Comparison of ENCODE assay signal across 33 cellular contexts in the genomic region with DNA sequence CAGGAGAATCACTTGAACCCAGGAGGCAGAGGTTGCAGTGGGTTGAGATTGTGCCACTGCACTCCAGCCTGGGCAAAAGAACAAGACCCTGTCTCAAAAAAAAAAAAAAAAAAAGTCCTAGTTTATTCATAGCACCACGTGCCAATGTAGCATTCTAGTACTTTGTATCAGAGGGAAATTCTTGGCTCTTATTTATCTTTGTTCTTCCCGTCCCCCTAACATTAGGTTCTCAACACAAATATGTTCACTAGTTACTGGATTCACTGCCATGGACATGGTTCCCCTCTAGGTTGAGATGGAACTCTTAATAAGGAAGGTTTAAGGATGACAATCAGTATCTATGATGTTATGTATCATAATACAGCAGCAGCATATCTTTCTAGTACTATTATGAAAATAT.
"Had no signal": no experiment of that assay in that cellular context is flagged by ENCODE, and none has a peak within 500 bp of the region (broad histone marks: within the 10 kb centered on the region; RNA-seq: fewer than 3 reads in every experiment).

No MANE protein-coding gene starts in this region.

- H3K9me3 ChIP-seq: adrenal gland, body of pancreas, breast epithelium had no signal

- H3K27ac ChIP-seq: adrenal gland, body of pancreas, brain microvascular endothelial cell, breast epithelium, VCaP had no signal

- H3K36me3 ChIP-seq: adrenal gland, brain microvascular endothelial cell, breast epithelium had no signal

- ATAC-seq: activated CD8-positive, alpha-beta T cell treated with anti-CD3 and anti-CD28 coated beads for 36 hours; activated naive CD4-positive, alpha-beta T cell treated with anti-CD3 and anti-CD28 coated beads, Interleukin-2, amount 50 U/mL, for 72 hours; activated T-cell treated with anti-CD3 and anti-CD28 coated beads, Interleukin-2, amount 50 U/mL, for 4 hours; activated T-cell treated with anti-CD3 and anti-CD28 coated beads, Interleukin-2, amount 50 U/mL, for 72 hours; activated T-helper 17 cell treated with anti-CD3 and anti-CD28 coated beads, Interleukin-2, amount 50 U/mL, for 72 hours; body of pancreas had no signal

- H3K27me3 ChIP-seq: adrenal gland, body of pancreas, brain microvascular endothelial cell, breast epithelium had no signal

- DNase-seq: activated B cell treated with CpG ODN at 0.5 μM for 24 hours; activated CD4-positive, alpha-beta memory T cell treated with anti-CD3 and anti-CD28 coated beads for 36 hours; activated CD4-positive, alpha-beta T cell treated with anti-CD3 and anti-CD28 coated beads for 4 hours; activated CD4-positive, alpha-beta T cell treated with anti-CD3 and anti-CD28 coated beads, Interleukin-2, amount 10 ng/mL, durations not matched to agents 24 days and 14 days; activated CD4-positive, alpha-beta T cell treated with anti-CD3 and anti-CD28 coated beads, Interleukin-2, amount 50 U/mL, for 1 hour; activated CD4-positive, alpha-beta T cell treated with anti-CD3 and anti-CD28 coated beads, Interleukin-2, amount 50 U/mL, for 4 hours; activated CD4-positive, CD25-positive, alpha-beta regulatory T cell treated with anti-CD3 and anti-CD28 coated beads, Interleukin-2, amount 50 U/mL, for 72 hours; activated CD8-positive, alpha-beta memory T cell treated with anti-CD3 and anti-CD28 coated beads, Interleukin-2, amount 50 U/mL, for 4 hours; activated CD8-positive, alpha-beta T cell treated with anti-CD3 and anti-CD28 coated beads for 36 hours; activated effector memory CD4-positive, alpha-beta T cell treated with anti-CD3 and anti-CD28 coated beads, Interleukin-2, amount 50 U/mL, for 16 hours; activated gamma-delta T cell treated with Interleukin-2 at 50 U/mL for 16 hours; activated naive CD4-positive, alpha-beta T cell; activated naive CD4-positive, alpha-beta T cell treated with anti-CD3 and anti-CD28 coated beads for 36 hours; activated naive CD4-positive, alpha-beta T cell treated with anti-CD3 and anti-CD28 coated beads, Interleukin-2, amount 50 U/mL, for 16 hours; activated naive CD8-positive, alpha-beta T cell treated with anti-CD3 and anti-CD28 coated beads for 36 hours; activated T-cell treated with anti-CD3 and anti-CD28 coated beads for 4 hours; activated T-cell treated with anti-CD3 and anti-CD28 coated beads, Interleukin-2, amount 50 U/mL, for 1 hour; activated T-cell treated with anti-CD3 and anti-CD28 coated beads, Interleukin-2, amount 50 U/mL, for 4 hours; activated T-cell treated with anti-CD3 and anti-CD28 coated beads, Interleukin-2, amount 50 U/mL, for 72 hours; adrenal gland; amniotic stem cell; aorta; body of pancreas; brain microvascular endothelial cell; caudate nucleus; cerebellar nuclear complex; T-helper 1 cell; T-helper 2 cell; T-helper 9 cell had no signal

- H3K4me3 ChIP-seq: adrenal gland, body of pancreas, breast epithelium had no signal

- H3K4me1 ChIP-seq: adrenal gland, body of pancreas, breast epithelium had no signal
